10 cellular contexts compared by ENCODE assay signal in the genomic region with DNA sequence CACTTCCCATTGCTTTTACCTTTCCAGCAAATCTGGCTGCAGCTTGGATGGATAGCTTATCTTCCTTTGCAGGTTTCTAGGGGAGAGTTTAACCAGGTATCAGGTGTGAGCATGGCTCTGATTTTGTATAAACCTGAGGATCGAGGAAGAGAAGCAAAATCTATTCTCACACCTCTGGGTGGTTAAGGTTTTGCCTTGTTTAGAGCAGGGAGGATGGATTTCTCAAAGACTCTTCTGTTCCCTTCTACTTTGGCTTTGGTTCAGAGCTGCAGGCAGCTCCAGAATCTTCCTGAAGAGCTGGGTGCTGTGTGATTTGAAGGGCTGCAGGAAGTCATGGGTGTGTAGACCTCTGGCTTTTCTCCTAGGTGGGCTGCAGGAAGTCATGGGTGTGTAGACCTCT. TPM values are rescaled to one million over a fixed set of nuclear protein-coding genes. Genes with fewer than 3 reads are reported as not detected.
A peak's percentile ranks its signal among the peaks of the same experiment; 100 is the strongest.
DNase-seq lines count a peak whose midpoint lies in the region; ATAC-seq and TF ChIP-seq lines count a peak whose summit lies in the region.
"Had no signal": no experiment of that assay in that cellular context is flagged by ENCODE, and none has a peak within 500 bp of the region (broad histone marks: within the 10 kb centered on the region; RNA-seq: fewer than 3 reads in every experiment).

No MANE protein-coding gene starts in this region.

- ATAC-seq in heart right ventricle, result no peak
- no peak for ATAC-seq in left cardiac atrium
- no peak for ATAC-seq in aorta (ENCODE audit: low FRiP score)
- no peak for ATAC-seq in HG03039 (IDR thresholded peaks at IDR 0.05; ENCODE audit: unreplicated experiment)

- peak overlapping the region; percentile 47 for H3K9ac ChIP-seq in muscle layer of colon (ENCODE audit: low read length)

- no peak for DNase-seq in heart right ventricle
- DNase-seq in left cardiac atrium, result no peak
- peak; percentile 53 for DNase-seq in cerebellar cortex (ENCODE audit: low spot score)
- DNase-seq in aorta, result no peak
- DNase-seq in posterior cingulate gyrus, result no peak
- DNase-seq in SW 1271 (lab: John Stamatoyannopoulos, UW), result no peak
- DNase-seq: DND-41, NCI-H2029 treated with DMSO at 0.1 percent for 48 hours had no signal

- no peaks in the 10 kb centered on the region for H3K27me3 ChIP-seq in heart right ventricle
- no peaks in the 10 kb centered on the region for H3K27me3 ChIP-seq in muscle layer of colon (ENCODE audit: control insufficient read depth in 1 of 2, insufficient read depth in 2 of 2, low read length in 2 of 2)
- no peaks in the 10 kb centered on the region for H3K27me3 ChIP-seq in aorta (ENCODE audit: control insufficient read depth in 1 of 2, insufficient read depth in 2 of 2, low read length in 1 of 2)

- peak overlapping the region in 9 of 10 donors; percentile 69 to 90 (median 75) for H3K4me3 ChIP-seq in heart right ventricle
- peak overlapping the region in 1 of 2 donors; percentile 69 for H3K4me3 ChIP-seq in muscle layer of colon (ENCODE audit: low read depth in 1 of 2, low read length in 2 of 2)
- no peak overlapping the region for H3K4me3 ChIP-seq in aorta (ENCODE audit: low read length in 2 of 2)

- WGBS in heart right ventricle, 2 donors, result 43 to 52% methylated on average over 1 of the region's 1 CpG
- 48 to 63% methylated on average over 1 of the region's 1 CpG for WGBS in aorta, 2 donors

- peaks cover 0 to 3% (median under 1%) of the 10 kb centered on the region in 11 donors for H3K9me3 ChIP-seq in heart right ventricle
- no peaks in the 10 kb centered on the region for H3K9me3 ChIP-seq in muscle layer of colon (ENCODE audit: low read length)
- no peaks in the 10 kb centered on the region for H3K9me3 ChIP-seq in aorta (ENCODE audit: control insufficient read depth, low read length)

- intact Hi-C loops in heart right ventricle (cut with DNase I), result loop anchor here in 6 of 10 donors (2.0 to 10.0 kb wide), 5 partner anchors 58 to 117 kb away; no protein-coding TSS in a partner anchor
- intact Hi-C loops in left cardiac atrium (cut with DNase I), result loop anchor here in 1 of 2 donors (5.0 kb wide), 1 partner anchor 117 kb away; no protein-coding TSS in a partner anchor
- intact Hi-C loops in aorta (cut with DNase I), result loop anchor here (5.0 to 10.0 kb wide), 3 partner anchors 67 to 117 kb away; no protein-coding TSS in a partner anchor
- intact Hi-C loops in posterior cingulate gyrus (cut with DNase I), result loop anchor here (5.0 kb wide), 2 partner anchors 58 to 117 kb away; no protein-coding TSS in a partner anchor

- peak overlapping the region in 9 of 10 donors; percentile 70 to 92 (median 87) for H3K27ac ChIP-seq in heart right ventricle
- peak overlapping the region; percentile 65 for H3K27ac ChIP-seq in muscle layer of colon (ENCODE audit: low read depth, low read length)
- H3K27ac ChIP-seq in aorta (ENCODE audit: low read depth in 1 of 2, low read length in 2 of 2), result peak overlapping the region; percentile 20 to 28

- TF ChIP-seq CTCF in heart right ventricle (IDR thresholded peaks at IDR 0.05), result no peak

- H3K36me3 ChIP-seq in heart right ventricle, result peaks cover 0 to 30% (median 18%) of the 10 kb centered on the region in 9 donors
- H3K36me3 ChIP-seq in muscle layer of colon (ENCODE audit: insufficient read depth, low read length), result peaks cover 21% of the 10 kb centered on the region
- H3K36me3 ChIP-seq in aorta (ENCODE audit: control insufficient read depth in 1 of 2, insufficient read depth in 2 of 2, low read length in 1 of 2), result no peaks in the 10 kb centered on the region

- peaks cover 20 to 71% (median 48%) of the 10 kb centered on the region in 9 donors for H3K4me1 ChIP-seq in heart right ventricle
- H3K4me1 ChIP-seq in muscle layer of colon (ENCODE audit: insufficient read depth, low read length), result peaks cover 62% of the 10 kb centered on the region
- peaks cover 0 to 12% of the 10 kb centered on the region in 2 donors for H3K4me1 ChIP-seq in aorta (ENCODE audit: control insufficient read depth in 1 of 2, insufficient read depth in 2 of 2, low read length in 2 of 2)

RNA-seq across cellular contexts. Expression of a gene that starts 1.7 kb away (rescaled TPM):
- total RNA-seq in heart right ventricle (10 to 100 TPM; 12.3 to 28.0 (median 17.3) TPM), left cardiac atrium (10 to 100 TPM; 30.5 to 32.7 TPM), aorta (10 to 100 TPM; 48.3 to 50.2 TPM)
- polyA plus RNA-seq in heart right ventricle (10 to 100 TPM; 15.6 to 44.0 TPM), aorta (10 to 100 TPM; 20.9 to 39.7 TPM)

Comparison
In these comparisons a context has a peak if more than half of its experiments do, and no peak if none do; other contexts are left out.
1. H3K27ac ChIP-seq: peak in every context shown above with its lines; median percentile 87 in heart right ventricle; 65 in muscle layer of colon; 24 in aorta.
2. H3K4me3 ChIP-seq: peak in heart right ventricle (9 of 10); none in aorta (0 of 2).